Comparison of ENCODE assay signal across 11 cellular contexts in genomic region chr1:243286409-243287127, GRCh38. TPM values are rescaled to one million over a fixed set of nuclear protein-coding genes. Genes with fewer than 3 reads are reported as not detected.
A peak's percentile ranks its signal among the peaks of the same experiment; 100 is the strongest.
DNase-seq lines count a peak whose midpoint lies in the region; ATAC-seq and TF ChIP-seq lines count a peak whose summit lies in the region.
"Had no signal": no experiment of that assay in that cellular context is flagged by ENCODE, and none has a peak within 500 bp of the region (broad histone marks: within the 10 kb centered on the region; RNA-seq: fewer than 3 reads in every experiment).

No MANE protein-coding gene starts in this region.

- H3K4me3 ChIP-seq in right atrium auricular region (no peak overlapping the region), right lobe of liver (no peak overlapping the region), transverse colon (no peak overlapping the region), MM.1S (ENCODE audit: low read length) (no peak overlapping the region)

- TF ChIP-seq POLR2A in right lobe of liver (IDR thresholded peaks at IDR 0.05), result no peak
- TF ChIP-seq POLR2A in transverse colon (IDR thresholded peaks at IDR 0.05), result no peak

- intact Hi-C loops in cardiac septum (cut with DNase I) (no loop called here), right lobe of liver (cut with DNase I) (no loop called here), transverse colon (cut with DNase I; ENCODE audit: low total_unique reads) (no loop called here)
- intact Hi-C loops in activated CD8-positive, alpha-beta T cell treated with anti-CD3 and anti-CD28 coated beads for 36 hours (cut with micrococcal nuclease), result no loop called here

- peaks cover 54% of the 10 kb centered on the region for H3K36me3 Mint-ChIP-seq in activated CD8-positive, alpha-beta T cell treated with anti-CD3 and anti-CD28 coated beads for 36 hours (ENCODE audit: low read depth)

- peaks cover 23% of the 10 kb centered on the region for H3K4me1 Mint-ChIP-seq in activated CD8-positive, alpha-beta T cell treated with anti-CD3 and anti-CD28 coated beads for 36 hours (ENCODE audit: low read depth)

- no peak for TF ChIP-seq EP300 in transverse colon (IDR thresholded peaks at IDR 0.05; ENCODE audit: low read depth)

- POLR2A ChIA-PET in activated CD8-positive, alpha-beta T cell treated with anti-CD3 and anti-CD28 coated beads for 36 hours (lab: Charles Lee), result interaction anchor here (1.4 kb wide), 1 partner anchor 31 kb away, joined by 5 read pairs; the partner anchor contains the start of gene SDCCAG8

- H3K27ac Mint-ChIP-seq in activated CD8-positive, alpha-beta T cell treated with anti-CD3 and anti-CD28 coated beads for 36 hours, result peak overlapping the region; percentile 55

- H3K27ac ChIP-seq in right atrium auricular region, result peak overlapping the region; percentile 43 to 49
- H3K27ac ChIP-seq in right lobe of liver, result peak overlapping the region in 2 of 3 donors; percentile 30 to 67
- H3K27ac ChIP-seq in transverse colon, result peak overlapping the region in 3 of 4 donors; percentile 20 to 37 (median 36)
- no peak overlapping the region for H3K27ac ChIP-seq in MM.1S (ENCODE audit: low read length)

- 57% methylated on average over 8 of the region's 8 CpGs for WGBS in right lobe of liver (ENCODE audit: insufficient coverage, low coverage, low lambda C conversion rate, missing lambda C conversion rate)
- 66 to 69% methylated on average over 5 to 8 of the region's 8 CpGs for WGBS in transverse colon (ENCODE audit: low coverage in 1 of 2), 2 donors

- no peaks in the 10 kb centered on the region for H4K20me1 ChIP-seq in MM.1S (ENCODE audit: insufficient read depth, low read length)

- in situ Hi-C loops in transverse colon (cut with MboI; ENCODE audit: low pct_ligation_motif_present in 1 of 4, low pct_unique_long_range_greater_than_20kb in 1 of 4, low sequenced_read_pairs in 3 of 4), result no loop called here

- H3K4me3 Mint-ChIP-seq in activated CD8-positive, alpha-beta T cell treated with anti-CD3 and anti-CD28 coated beads for 36 hours, result no peak overlapping the region
- H3K4me3 Mint-ChIP-seq: CD8-positive, alpha-beta memory T cell had no signal

- no peaks in the 10 kb centered on the region for H3K27me3 Mint-ChIP-seq in activated CD8-positive, alpha-beta T cell treated with anti-CD3 and anti-CD28 coated beads for 36 hours
- H3K27me3 Mint-ChIP-seq: CD8-positive, alpha-beta memory T cell had no signal

- H3K27me3 ChIP-seq in right atrium auricular region, result no peaks in the 10 kb centered on the region
- H3K27me3 ChIP-seq in right lobe of liver, result no peaks in the 10 kb centered on the region
- H3K27me3 ChIP-seq in transverse colon, result no peaks in the 10 kb centered on the region
- no peaks in the 10 kb centered on the region for H3K27me3 ChIP-seq in MM.1S (replicated peaks; ENCODE audit: insufficient read depth, low read length)

- H3K4me2 ChIP-seq in MM.1S (ENCODE audit: low read depth, low read length), result no peak overlapping the region

- no peaks in the 10 kb centered on the region for H3K9me2 ChIP-seq in MM.1S (replicated peaks; ENCODE audit: insufficient read depth, low read length)

- no peak overlapping the region for H2AFZ ChIP-seq in MM.1S (ENCODE audit: low read length)

- H3K36me3 ChIP-seq in right atrium auricular region, result peaks cover 38% of the 10 kb centered on the region
- H3K36me3 ChIP-seq in right lobe of liver, result peaks cover 0 to 5% (median 0%) of the 10 kb centered on the region in 4 donors
- H3K36me3 ChIP-seq in transverse colon, result peaks cover 0 to 7% (median 0%) of the 10 kb centered on the region in 4 donors
- H3K36me3 ChIP-seq in MM.1S (replicated peaks; ENCODE audit: insufficient read depth, low read length), result no peaks in the 10 kb centered on the region

- CTCF ChIA-PET in activated CD8-positive, alpha-beta T cell treated with anti-CD3 and anti-CD28 coated beads for 36 hours (lab: Charles Lee), result no interaction called here

- H3K9ac ChIP-seq in MM.1S (ENCODE audit: low read length), result no peak overlapping the region

- no peaks in the 10 kb centered on the region for H3K79me2 ChIP-seq in MM.1S (ENCODE audit: low read length)

- no peak for TF ChIP-seq CTCF in right atrium auricular region (IDR thresholded peaks at IDR 0.05)
- TF ChIP-seq CTCF in activated CD8-positive, alpha-beta T cell treated with anti-CD3 and anti-CD28 coated beads for 36 hours (IDR thresholded peaks at IDR 0.05), result no peak
- no peak for TF ChIP-seq CTCF in right lobe of liver (IDR thresholded peaks at IDR 0.05)
- no peak for TF ChIP-seq CTCF in transverse colon (IDR thresholded peaks at IDR 0.05)
- no peak for TF ChIP-seq CTCF in MM.1S (IDR thresholded peaks at IDR 0.05; ENCODE audit: low read length)

- H3K9me3 Mint-ChIP-seq in activated CD8-positive, alpha-beta T cell treated with anti-CD3 and anti-CD28 coated beads for 36 hours, result no peaks in the 10 kb centered on the region

- DNase-seq in right atrium auricular region (ENCODE audit: low spot score) (no peak), cardiac septum (ENCODE audit: low spot score) (no peak), right lobe of liver (no peak), transverse colon (no peak), MM.1S (no peak), cortex of kidney (lab: John Stamatoyannopoulos, UW) (no peak)
- no peak for DNase-seq in activated CD8-positive, alpha-beta T cell treated with anti-CD3 and anti-CD28 coated beads for 36 hours
- DNase-seq: activated CD4-positive, CD25-positive, alpha-beta regulatory T cell; caudate nucleus; CD8-positive, alpha-beta memory T cell had no signal

- H3F3A ChIP-seq in MM.1S (ENCODE audit: insufficient read depth, low read length), result no peaks in the 10 kb centered on the region

- no peak for ATAC-seq in activated CD8-positive, alpha-beta T cell treated with anti-CD3 and anti-CD28 coated beads for 36 hours
- peak in 3 of 4 donors; percentile 52 to 65 (median 57) for ATAC-seq in right lobe of liver
- no peak for ATAC-seq in GM21390 (IDR thresholded peaks at IDR 0.05; ENCODE audit: unreplicated experiment)

- H3K9me3 ChIP-seq in right atrium auricular region (no peaks in the 10 kb centered on the region), right lobe of liver (no peaks in the 10 kb centered on the region), transverse colon (no peaks in the 10 kb centered on the region), MM.1S (replicated peaks; ENCODE audit: insufficient read depth, low read length) (no peaks in the 10 kb centered on the region)

- H3K4me1 ChIP-seq in right atrium auricular region, result peaks cover 0 to 5% of the 10 kb centered on the region in 2 donors
- no peaks in the 10 kb centered on the region for H3K4me1 ChIP-seq in right lobe of liver
- peaks cover 0 to 9% (median 1%) of the 10 kb centered on the region in 4 donors for H3K4me1 ChIP-seq in transverse colon
- no peaks in the 10 kb centered on the region for H3K4me1 ChIP-seq in MM.1S (ENCODE audit: low read length)

RNA-seq across cellular contexts. Expression of gene SDCCAG8, which starts 30.7 kb away (rescaled TPM):
- total RNA-seq in right atrium auricular region, result 10 to 100 TPM; 29.0 to 34.5 TPM
- total RNA-seq in cardiac septum, result 30.0 TPM
- total RNA-seq in activated CD8-positive, alpha-beta T cell treated with anti-CD3 and anti-CD28 coated beads for 36 hours, result 10 to 100 TPM; 22.4 to 22.6 TPM
- 10 to 100 TPM; 13.4 to 20.6 (median 15.6) TPM for total RNA-seq in right lobe of liver
- 100 to 1,000 TPM in 1 of 4 donors, 10 to 100 TPM in 3; 28.8 to 101 (median 42.5) TPM for total RNA-seq in transverse colon

RNA-seq across cellular contexts. Expression of gene CEP170, which starts 31.5 kb away (rescaled TPM):
- 10 to 100 TPM; 28.4 to 29.1 TPM for total RNA-seq in right atrium auricular region
- total RNA-seq in cardiac septum, result 83.1 TPM
- total RNA-seq in activated CD8-positive, alpha-beta T cell treated with anti-CD3 and anti-CD28 coated beads for 36 hours, result 10 to 100 TPM; 37.5 to 45.7 TPM
- total RNA-seq in right lobe of liver, result 10 to 100 TPM; 12.6 to 24.6 (median 14.6) TPM
- 10 to 100 TPM in 3 of 4 donors, 1 to 10 TPM in 1; 7.5 to 25.4 (median 11.8) TPM for total RNA-seq in transverse colon

Comparison
In these comparisons a context has a peak if more than half of its experiments do, and no peak if none do; other contexts are left out.
1. ATAC-seq: peak in right lobe of liver (3 of 4); none in activated CD8-positive, alpha-beta T cell treated with anti-CD3 and anti-CD28 coated beads for 36 hours (single experiment) and GM21390 (single experiment).